8 cellular contexts compared by ENCODE assay signal in the genomic region with DNA sequence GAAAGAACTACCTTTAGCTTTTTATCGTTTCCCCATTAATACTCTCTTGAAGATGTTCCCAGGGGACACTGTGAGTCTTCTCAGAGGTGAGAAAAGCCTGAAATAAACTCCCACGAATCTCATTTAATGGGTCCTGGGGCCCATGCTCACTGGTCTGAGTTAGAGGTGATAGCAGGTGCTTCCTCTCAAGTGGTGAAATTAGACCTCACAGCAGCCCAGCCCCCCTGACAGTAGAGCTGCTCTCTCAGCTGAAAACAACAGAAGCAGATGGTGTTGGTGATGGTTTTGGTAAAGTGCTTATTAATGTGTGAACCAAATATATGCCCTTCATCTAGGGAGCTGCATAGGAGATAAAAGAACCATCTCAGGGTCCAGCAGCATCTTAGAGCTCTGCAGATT.
DNase-seq lines count a peak whose midpoint lies in the region; ATAC-seq and TF ChIP-seq lines count a peak whose summit lies in the region.

No MANE protein-coding gene starts in this region.

- no peaks in the 10 kb centered on the region for H3K9me3 ChIP-seq in right lobe of liver

- H3K36me3 Mint-ChIP-seq in T-helper 1 cell treated with Interleukin-12 subunit alpha and Interleukin-12 subunit beta and Interleukin-4 antibody, amounts not matched to agents 30 μg/mL and 1 μg/mL, for 36 hours (ENCODE audit: low read depth): no peaks in the 10 kb centered on the region
- no peaks in the 10 kb centered on the region for H3K36me3 Mint-ChIP-seq in stimulated activated naive B cell treated with anti-CD40 and anti-IgM and Interleukin-4, amounts not matched to agents 10 μg/mL and 1 μg/mL and 100 μg/mL, for 72 hours

- peak overlapping the region; percentile 37 for H3K4me3 Mint-ChIP-seq in T-helper 1 cell treated with Interleukin-12 subunit alpha and Interleukin-12 subunit beta and Interleukin-4 antibody, amounts not matched to agents 30 μg/mL and 1 μg/mL, for 36 hours
- H3K4me3 Mint-ChIP-seq in stimulated activated naive B cell treated with anti-CD40 and anti-IgM and Interleukin-4, amounts not matched to agents 10 μg/mL and 1 μg/mL and 100 μg/mL, for 72 hours: peak overlapping the region; percentile 77 to 80

- H3K4me1 Mint-ChIP-seq in T-helper 1 cell treated with Interleukin-12 subunit alpha and Interleukin-12 subunit beta and Interleukin-4 antibody, amounts not matched to agents 30 μg/mL and 1 μg/mL, for 36 hours (ENCODE audit: low read depth): peaks cover 8% of the 10 kb centered on the region
- H3K4me1 Mint-ChIP-seq in stimulated activated naive B cell treated with anti-CD40 and anti-IgM and Interleukin-4, amounts not matched to agents 10 μg/mL and 1 μg/mL and 100 μg/mL, for 72 hours: peaks cover 62 to 83% of the 10 kb centered on the region in 2 donors

- ATAC-seq in HG02759 (IDR thresholded peaks at IDR 0.05; ENCODE audit: unreplicated experiment) (peak; percentile 85), right lobe of liver (no peak)
- ATAC-seq in stimulated activated naive B cell treated with anti-CD40 and anti-IgM and Interleukin-4, amounts not matched to agents 10 μg/mL and 1 μg/mL and 100 μg/mL, for 72 hours (replicated peaks): peak; percentile 92 to 94

- H3K4me1 ChIP-seq in right lobe of liver: no peaks in the 10 kb centered on the region

- no peak overlapping the region for H3K27ac ChIP-seq in right lobe of liver

- peaks cover 8% of the 10 kb centered on the region for H3K27me3 Mint-ChIP-seq in T-helper 1 cell treated with Interleukin-12 subunit alpha and Interleukin-12 subunit beta and Interleukin-4 antibody, amounts not matched to agents 30 μg/mL and 1 μg/mL, for 36 hours (ENCODE audit: low read depth)
- no peaks in the 10 kb centered on the region for H3K27me3 Mint-ChIP-seq in stimulated activated naive B cell treated with anti-CD40 and anti-IgM and Interleukin-4, amounts not matched to agents 10 μg/mL and 1 μg/mL and 100 μg/mL, for 72 hours

- H3K9me3 Mint-ChIP-seq in T-helper 1 cell treated with Interleukin-12 subunit alpha and Interleukin-12 subunit beta and Interleukin-4 antibody, amounts not matched to agents 30 μg/mL and 1 μg/mL, for 36 hours: no peaks in the 10 kb centered on the region
- no peaks in the 10 kb centered on the region for H3K9me3 Mint-ChIP-seq in stimulated activated naive B cell treated with anti-CD40 and anti-IgM and Interleukin-4, amounts not matched to agents 10 μg/mL and 1 μg/mL and 100 μg/mL, for 72 hours

- TF ChIP-seq CTCF in right lobe of liver (IDR thresholded peaks at IDR 0.05): no peak

- H3K4me3 ChIP-seq in right lobe of liver: no peak overlapping the region

- WGBS in right lobe of liver (ENCODE audit: insufficient coverage, low coverage, low lambda C conversion rate, missing lambda C conversion rate): 33% methylated on average over 2 of the region's 2 CpGs

- intact Hi-C loops in right lobe of liver (cut with DNase I): no loop called here

- no peak overlapping the region for H3K27ac Mint-ChIP-seq in T-helper 1 cell treated with Interleukin-12 subunit alpha and Interleukin-12 subunit beta and Interleukin-4 antibody, amounts not matched to agents 30 μg/mL and 1 μg/mL, for 36 hours
- H3K27ac Mint-ChIP-seq in stimulated activated naive B cell treated with anti-CD40 and anti-IgM and Interleukin-4, amounts not matched to agents 10 μg/mL and 1 μg/mL and 100 μg/mL, for 72 hours: peak overlapping the region; percentile 96

- no peaks in the 10 kb centered on the region for H3K27me3 ChIP-seq in right lobe of liver

- TF ChIP-seq POLR2A in right lobe of liver (IDR thresholded peaks at IDR 0.05): no peak

- no peaks in the 10 kb centered on the region for H3K36me3 ChIP-seq in right lobe of liver

- DNase-seq in T-helper 1 cell: no peak
- peak; percentile 27 for DNase-seq in NCI-H345 (lab: John Stamatoyannopoulos, UW)
- peak; percentile 76 for DNase-seq in stimulated activated naive B cell treated with anti-CD40 and anti-IgM and Interleukin-4, amounts not matched to agents 10 μg/mL and 1 μg/mL and 100 μg/mL, for 72 hours
- no peak for DNase-seq in HuH-7 (ENCODE audit: low spot score)
- no peak for DNase-seq in right lobe of liver
- DNase-seq in activated T-cell treated with anti-CD3 and anti-CD28 coated beads for 4 hours: no peak

Comparison
In these comparisons a context has a peak if more than half of its experiments do, and no peak if none do; other contexts are left out.
1. DNase-seq: peak in NCI-H345 (single experiment) and stimulated activated naive B cell treated with anti-CD40 and anti-IgM and Interleukin-4, amounts not matched to agents 10 μg/mL and 1 μg/mL and 100 μg/mL, for 72 hours (single experiment); none in T-helper 1 cell (0 of 5), HuH-7 (single experiment), right lobe of liver (0 of 3) and activated T-cell treated with anti-CD3 and anti-CD28 coated beads for 4 hours (single experiment).
2. ATAC-seq: peak in HG02759 (single experiment) and stimulated activated naive B cell treated with anti-CD40 and anti-IgM and Interleukin-4, amounts not matched to agents 10 μg/mL and 1 μg/mL and 100 μg/mL, for 72 hours (2 of 2); none in right lobe of liver (0 of 4).